1 cellular context compared by ENCODE assay signal in the genomic region with DNA sequence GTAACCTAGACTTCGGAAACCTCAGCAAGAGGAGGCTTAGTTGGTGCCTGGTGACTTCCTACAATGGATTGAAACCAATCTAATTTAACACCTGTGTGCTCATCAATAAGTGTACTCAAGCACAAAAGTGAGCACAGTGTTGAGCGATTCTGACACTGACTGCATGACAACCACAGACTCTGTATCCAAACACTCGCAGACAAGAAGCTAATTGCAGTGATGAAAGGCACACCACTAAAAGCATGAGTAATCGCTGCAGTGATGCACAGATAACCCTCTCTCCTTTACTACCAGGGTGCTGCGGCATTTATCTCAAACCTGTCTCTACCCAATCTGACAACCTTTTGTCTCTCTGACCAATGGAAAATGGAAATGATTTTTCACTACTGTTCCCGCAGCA.
TF ChIP-seq lines count a peak whose summit lies in the region.

No MANE protein-coding gene starts in this region.

TF ChIP-seq in K562, 482 proteins besides CTCF, POLR2A, EP300 and RAD21:
- TF ChIP-seq, protein P1, sequence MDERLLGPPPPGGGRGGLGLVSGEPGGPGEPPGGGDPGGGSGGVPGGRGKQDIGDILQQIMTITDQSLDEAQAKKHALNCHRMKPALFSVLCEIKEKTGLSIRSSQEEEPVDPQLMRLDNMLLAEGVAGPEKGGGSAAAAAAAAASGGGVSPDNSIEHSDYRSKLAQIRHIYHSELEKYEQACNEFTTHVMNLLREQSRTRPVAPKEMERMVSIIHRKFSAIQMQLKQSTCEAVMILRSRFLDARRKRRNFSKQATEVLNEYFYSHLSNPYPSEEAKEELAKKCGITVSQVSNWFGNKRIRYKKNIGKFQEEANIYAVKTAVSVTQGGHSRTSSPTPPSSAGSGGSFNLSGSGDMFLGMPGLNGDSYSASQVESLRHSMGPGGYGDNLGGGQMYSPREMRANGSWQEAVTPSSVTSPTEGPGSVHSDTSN (CRISPR knock-in tag; IDR thresholded peaks at IDR 0.05; ENCODE audit: low read depth), result no peak
- TF ChIP-seq, protein P1 (tag; conservative IDR thresholded peaks at IDR 0.05; ENCODE audit: low read depth), result peak; percentile 40; the same call in 1 of the 2 replicates
- TF ChIP-seq FOSL1 (tag; conservative IDR thresholded peaks at IDR 0.05), result peak; percentile 85
- TF ChIP-seq RBM15 (IDR thresholded peaks at IDR 0.05; ENCODE audit: insufficient read depth, low read length), result no peak
- TF ChIP-seq TAL1 (IDR thresholded peaks at IDR 0.05), result no peak
- TF ChIP-seq MEIS2 (IDR thresholded peaks at IDR 0.05; ENCODE audit: partially characterized antibody), result peak; percentile 55
- no peak for TF ChIP-seq SMARCB1 (IDR thresholded peaks at IDR 0.05; ENCODE audit: insufficient read length, low read depth)
- TF ChIP-seq JUND (IDR thresholded peaks at IDR 0.05; ENCODE audit: borderline replicate concordance, low read depth, low read length), result peak; percentile 27; the same call in 1 of the 2 replicates
- TF ChIP-seq JUND (tag; IDR thresholded peaks at IDR 0.05; ENCODE audit: borderline replicate concordance, low read depth, low read length), result no peak
- TF ChIP-seq RCOR1 (IDR thresholded peaks at IDR 0.05; ENCODE audit: borderline replicate concordance in 1 of 2, low read depth in 2 of 2, low read length in 2 of 2), result no peak
- TF ChIP-seq MGA (IDR thresholded peaks at IDR 0.05), result no peak
- TF ChIP-seq, protein P2, sequence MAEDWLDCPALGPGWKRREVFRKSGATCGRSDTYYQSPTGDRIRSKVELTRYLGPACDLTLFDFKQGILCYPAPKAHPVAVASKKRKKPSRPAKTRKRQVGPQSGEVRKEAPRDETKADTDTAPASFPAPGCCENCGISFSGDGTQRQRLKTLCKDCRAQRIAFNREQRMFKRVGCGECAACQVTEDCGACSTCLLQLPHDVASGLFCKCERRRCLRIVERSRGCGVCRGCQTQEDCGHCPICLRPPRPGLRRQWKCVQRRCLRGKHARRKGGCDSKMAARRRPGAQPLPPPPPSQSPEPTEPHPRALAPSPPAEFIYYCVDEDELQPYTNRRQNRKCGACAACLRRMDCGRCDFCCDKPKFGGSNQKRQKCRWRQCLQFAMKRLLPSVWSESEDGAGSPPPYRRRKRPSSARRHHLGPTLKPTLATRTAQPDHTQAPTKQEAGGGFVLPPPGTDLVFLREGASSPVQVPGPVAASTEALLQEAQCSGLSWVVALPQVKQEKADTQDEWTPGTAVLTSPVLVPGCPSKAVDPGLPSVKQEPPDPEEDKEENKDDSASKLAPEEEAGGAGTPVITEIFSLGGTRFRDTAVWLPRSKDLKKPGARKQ (CRISPR knock-in tag; IDR thresholded peaks at IDR 0.05), result no peak
